Comparison of ENCODE assay signal across 8 cellular contexts in the genomic region with DNA sequence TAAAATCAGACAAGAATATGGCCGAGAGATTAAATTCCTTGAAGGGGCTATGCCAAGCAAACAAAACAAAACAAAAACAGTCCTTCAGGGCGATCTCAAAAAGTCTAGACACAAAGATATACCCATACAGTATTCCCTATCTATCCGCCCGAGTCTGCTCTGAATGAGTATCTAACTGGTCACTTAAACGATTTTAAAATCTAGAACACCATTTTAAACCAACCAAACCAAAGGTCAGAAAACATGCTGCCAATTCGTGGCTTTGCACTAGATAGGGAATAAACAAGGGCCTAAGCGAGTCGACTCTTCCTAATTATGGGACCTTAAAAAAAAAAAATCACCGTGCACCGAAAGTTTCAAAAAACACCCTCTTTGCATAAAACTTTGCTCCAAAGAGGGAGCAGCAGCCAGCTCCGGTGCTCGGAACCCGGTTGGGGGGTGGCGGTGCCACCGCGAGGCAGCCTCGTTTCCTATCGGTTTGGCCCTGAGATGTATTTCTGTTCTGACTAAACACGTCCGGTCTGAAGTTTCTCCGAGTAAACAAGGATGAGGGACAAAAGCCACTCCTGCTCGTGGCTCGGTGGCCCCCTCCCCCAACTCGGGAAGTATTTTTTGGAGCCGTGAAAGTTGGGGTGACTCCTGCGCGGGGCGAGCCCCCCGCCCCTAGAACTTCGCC. TPM values are rescaled to one million over a fixed set of nuclear protein-coding genes. Genes with fewer than 3 reads are reported as not detected.
DNase-seq lines count a peak whose midpoint lies in the region; ATAC-seq and TF ChIP-seq lines count a peak whose summit lies in the region.

No MANE protein-coding gene starts in this region.

- ATAC-seq in GM19035 (IDR thresholded peaks at IDR 0.05; ENCODE audit: unreplicated experiment) (peak; percentile 43), HG03457 (IDR thresholded peaks at IDR 0.05; ENCODE audit: unreplicated experiment) (peak; percentile 26)

- H3K4me1 ChIP-seq in ascending aorta = peaks cover 4 to 24% of the 10 kb centered on the region in 2 donors
- H3K4me1 ChIP-seq in iPS DF 6.9 (ENCODE audit: control insufficient read depth, insufficient read depth, low read length) = no peaks in the 10 kb centered on the region

- intact Hi-C loops in ascending aorta (cut with DNase I) = loop anchor here (1.0 to 10.0 kb wide), 12 partner anchors 19 to 701 kb away; a partner anchor contains a TSS

- no CpG with 5 or more reads among the region's 30 CpGs for WGBS in iPS DF 6.9 (ENCODE audit: insufficient coverage, insufficient read length)

- POLR2A ChIA-PET in BJ (lab: Charles Lee) = no interaction called here

- CTCF ChIA-PET in BJ (lab: Yijun Ruan, JAX) = interaction anchor here (0.6 kb wide), 2 partner anchors 239 to 331 kb away, joined by 3 read pairs; no protein-coding TSS in a partner anchor

- H3K27me3 ChIP-seq in BJ (ENCODE audit: control insufficient read depth, insufficient read depth, low read length) (no peaks in the 10 kb centered on the region), ascending aorta (no peaks in the 10 kb centered on the region), iPS DF 6.9 (ENCODE audit: control insufficient read depth, insufficient read depth, low read length) (no peaks in the 10 kb centered on the region)

- DNase-seq in BJ (ENCODE audit: low read depth) (no peak), T-helper 2 cell (peak; percentile 24 to 94 (median 64)), ascending aorta (ENCODE audit: low spot score in 2 of 2) (peak in 1 of 2 donors; percentile 78), iPS DF 6.9 (ENCODE audit: low read depth, low spot score) (no peak), skeletal muscle cell (ENCODE audit: low read depth) (no peak), NCI-H510A treated with DMSO at 0.1 percent for 48 hours (lab: John Stamatoyannopoulos, UW) (no peak)

- H3K4me3 ChIP-seq in BJ (ENCODE audit: low read depth, low read length) (peak overlapping the region; percentile 60), ascending aorta (peak overlapping the region; percentile 80 to 88), iPS DF 6.9 (ENCODE audit: low read length) (peak overlapping the region; percentile 78), skeletal muscle cell (ENCODE audit: low read depth, low read length) (peak overlapping the region; percentile 61)

- H3K9me3 ChIP-seq in ascending aorta (no peaks in the 10 kb centered on the region), iPS DF 6.9 (ENCODE audit: control insufficient read depth, insufficient read depth, low read length) (no peaks in the 10 kb centered on the region)

- H3K36me3 ChIP-seq in BJ (ENCODE audit: control insufficient read depth, insufficient read depth, low read length) (no peaks in the 10 kb centered on the region), ascending aorta (peaks cover 10 to 17% of the 10 kb centered on the region in 2 donors), iPS DF 6.9 (ENCODE audit: control insufficient read depth, insufficient read depth, low read length) (peaks cover 7% of the 10 kb centered on the region; the same call in 1 of the 2 replicates)

- H3K27ac ChIP-seq in ascending aorta (peak overlapping the region; percentile 76 to 95), iPS DF 6.9 (ENCODE audit: low read length) (no peak overlapping the region)

- TF ChIP-seq CTCF in BJ (IDR thresholded peaks at IDR 0.05; ENCODE audit: insufficient read depth, low read depth, low read length) = no peak; the same call in 1 of the 2 replicates
- TF ChIP-seq CTCF in ascending aorta (IDR thresholded peaks at IDR 0.05) = no peak

RNA-seq across cellular contexts. Expression of a gene that starts 1.8 kb away (rescaled TPM):
- 93.4 and 171 TPM in 2 replicates for polyA plus RNA-seq in BJ (2011; rRNA removed)
- polyA minus RNA-seq in BJ (2011; rRNA and poly(A)+ RNA removed) = 15.1 and 20.3 TPM in 2 replicates
- 135 TPM for total RNA-seq in ascending aorta

RNA-seq across cellular contexts. Expression of a gene that starts 41.7 kb away (rescaled TPM):
- polyA plus RNA-seq in BJ (2011; rRNA removed) = 0.31 TPM in 1 of 2 replicates, not detected in the other
- not detected in 2 replicates for polyA minus RNA-seq in BJ (2011; rRNA and poly(A)+ RNA removed)
- not detected for total RNA-seq in ascending aorta

Comparison
In these comparisons a context has a peak if more than half of its experiments do, and no peak if none do; other contexts are left out.
1. DNase-seq: peak in T-helper 2 cell (5 of 5); none in BJ (single experiment), iPS DF 6.9 (single experiment), skeletal muscle cell (single experiment) and NCI-H510A treated with DMSO at 0.1 percent for 48 hours (single experiment).
2. Peak in every context shown above with its lines, with median percentiles within 50 percentile points of each other: H3K4me3 ChIP-seq.